ENCODE assay signal across 16 cellular contexts in the genomic region with DNA sequence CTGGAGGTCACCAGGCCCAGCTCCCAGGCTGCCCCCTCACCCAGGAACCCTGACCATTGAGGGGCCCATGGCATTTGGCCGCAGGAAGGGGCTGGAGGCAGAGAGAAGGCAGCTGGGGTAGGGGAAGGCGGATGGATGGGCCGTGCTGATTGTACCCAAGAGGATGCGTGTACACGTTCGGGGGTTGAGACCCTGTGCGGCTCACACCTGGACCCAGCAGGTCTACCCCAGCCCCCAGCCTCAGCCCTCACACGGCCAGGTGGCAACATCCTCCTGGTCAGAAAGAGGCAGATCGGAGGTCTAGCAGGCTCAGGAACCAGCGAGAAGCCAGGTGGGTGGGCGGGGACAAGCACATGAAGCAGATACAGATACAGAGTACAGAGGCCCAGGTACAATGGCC.
"Had no signal": no experiment of that assay in that cellular context is flagged by ENCODE, and none has a peak within 500 bp of the region (broad histone marks: within the 10 kb centered on the region; RNA-seq: fewer than 3 reads in every experiment).

No MANE protein-coding gene starts in this region.

- H3K9ac ChIP-seq: parathyroid adenoma had no signal

- H3K9me3 Mint-ChIP-seq: activated CD8-positive, alpha-beta T cell treated with anti-CD3 and anti-CD28 coated beads for 36 hours; activated naive CD8-positive, alpha-beta T cell treated with anti-CD3 and anti-CD28 coated beads, Interleukin-2, amount 50 U/mL, for 24 hours; activated T-cell treated with anti-CD3 and anti-CD28 coated beads, Interleukin-2, amount 50 U/mL, for 72 hours; effector memory CD8-positive, alpha-beta T cell; naive thymus-derived CD4-positive, alpha-beta T cell; stimulated activated naive B cell treated with anti-CD40 and anti-IgM and Interleukin-4, amounts not matched to agents 10 μg/mL and 1 μg/mL and 100 μg/mL, for 72 hours had no signal

- H3K27me3 ChIP-seq: tibial artery had no signal

- H3K9me3 ChIP-seq: mucosa of descending colon, tibial artery had no signal

- H3K4me3 Mint-ChIP-seq: activated CD8-positive, alpha-beta T cell treated with anti-CD3 and anti-CD28 coated beads for 36 hours; activated naive CD8-positive, alpha-beta T cell treated with anti-CD3 and anti-CD28 coated beads, Interleukin-2, amount 50 U/mL, for 24 hours; activated T-cell treated with anti-CD3 and anti-CD28 coated beads, Interleukin-2, amount 50 U/mL, for 72 hours; effector memory CD8-positive, alpha-beta T cell; naive thymus-derived CD4-positive, alpha-beta T cell; stimulated activated naive B cell treated with anti-CD40 and anti-IgM and Interleukin-4, amounts not matched to agents 10 μg/mL and 1 μg/mL and 100 μg/mL, for 72 hours had no signal

- H3K4me1 ChIP-seq: parathyroid adenoma had no signal

- H3K27ac Mint-ChIP-seq: activated CD8-positive, alpha-beta T cell treated with anti-CD3 and anti-CD28 coated beads for 36 hours; activated naive CD8-positive, alpha-beta T cell treated with anti-CD3 and anti-CD28 coated beads, Interleukin-2, amount 50 U/mL, for 24 hours; activated T-cell treated with anti-CD3 and anti-CD28 coated beads, Interleukin-2, amount 50 U/mL, for 72 hours; stimulated activated naive B cell treated with anti-CD40 and anti-IgM and Interleukin-4, amounts not matched to agents 10 μg/mL and 1 μg/mL and 100 μg/mL, for 72 hours had no signal

- DNase-seq: activated CD8-positive, alpha-beta T cell treated with anti-CD3 and anti-CD28 coated beads for 36 hours; activated naive CD4-positive, alpha-beta T cell; activated naive CD8-positive, alpha-beta T cell treated with anti-CD3 and anti-CD28 coated beads, Interleukin-2, amount 50 U/mL, for 24 hours; activated T-cell treated with anti-CD3 and anti-CD28 coated beads, Interleukin-2, amount 50 U/mL, for 72 hours; cerebellar nuclear complex; dermis blood vessel endothelial cell; effector memory CD8-positive, alpha-beta T cell; foreskin melanocyte; mucosa of descending colon; stimulated activated CD4-positive, alpha-beta T cell treated with anti-CD3 and anti-CD28 coated beads, Interleukin-15, amount 100 ng/mL, for 24 hours; stimulated activated CD4-positive, alpha-beta T cell treated with anti-CD3 and anti-CD28 coated beads, Interleukin-4, amount 100 ng/mL, for 1 hour; stimulated activated naive B cell treated with anti-CD40 and anti-IgM and Interleukin-4, amounts not matched to agents 10 μg/mL and 1 μg/mL and 100 μg/mL, for 72 hours had no signal

- H3K27me3 Mint-ChIP-seq: activated CD8-positive, alpha-beta T cell treated with anti-CD3 and anti-CD28 coated beads for 36 hours; activated naive CD8-positive, alpha-beta T cell treated with anti-CD3 and anti-CD28 coated beads, Interleukin-2, amount 50 U/mL, for 24 hours; effector memory CD8-positive, alpha-beta T cell had no signal

- H3K27ac ChIP-seq: parathyroid adenoma, skin epidermis, tibial artery had no signal

- ATAC-seq: activated CD8-positive, alpha-beta T cell treated with anti-CD3 and anti-CD28 coated beads for 36 hours; activated naive CD8-positive, alpha-beta T cell treated with anti-CD3 and anti-CD28 coated beads, Interleukin-2, amount 50 U/mL, for 24 hours; activated T-cell treated with anti-CD3 and anti-CD28 coated beads, Interleukin-2, amount 50 U/mL, for 72 hours; effector memory CD8-positive, alpha-beta T cell; mucosa of descending colon; naive thymus-derived CD4-positive, alpha-beta T cell; stimulated activated naive B cell treated with anti-CD40 and anti-IgM and Interleukin-4, amounts not matched to agents 10 μg/mL and 1 μg/mL and 100 μg/mL, for 72 hours had no signal

- H3K4me3 ChIP-seq: mucosa of descending colon, skin epidermis, tibial artery had no signal
